1 cellular context compared by ENCODE assay signal in genomic region chr2:176140130-176140519, GRCh38.
TF ChIP-seq lines count a peak whose summit lies in the region.

No MANE protein-coding gene starts in this region.

TF ChIP-seq in GM23338, 12 proteins besides CTCF, POLR2A, EP300 and RAD21:
- no peak for TF ChIP-seq ZNF462 (CRISPR knock-in tag; IDR thresholded peaks at IDR 0.05)
- no peak for TF ChIP-seq JUNB (IDR thresholded peaks at IDR 0.05; ENCODE audit: unreplicated experiment)
- TF ChIP-seq REST (IDR thresholded peaks at IDR 0.05; ENCODE audit: unreplicated experiment) = no peak
- no peak for TF ChIP-seq ZNF331 (CRISPR knock-in tag; IDR thresholded peaks at IDR 0.05; ENCODE audit: low read depth)
- TF ChIP-seq EZH2phosphoT487 (IDR thresholded peaks at IDR 0.05; ENCODE audit: unreplicated experiment) = no peak
- no peak for TF ChIP-seq CREB1 (CRISPR knock-in tag; IDR thresholded peaks at IDR 0.05; ENCODE audit: low read depth)
- peak; percentile 73 for TF ChIP-seq EZH2 (IDR thresholded peaks at IDR 0.05; ENCODE audit: low read depth, unreplicated experiment)
- TF ChIP-seq ZNF114 (CRISPR knock-in tag; IDR thresholded peaks at IDR 0.05) = no peak
